In genomic region chr2:191675807-191676667, GRCh38 we compare ENCODE assay signal across 8 cellular contexts. TPM values are rescaled to one million over a fixed set of nuclear protein-coding genes. Genes with fewer than 3 reads are reported as not detected.
A peak's percentile ranks its signal among the peaks of the same experiment; 100 is the strongest.
DNase-seq lines count a peak whose midpoint lies in the region; ATAC-seq and TF ChIP-seq lines count a peak whose summit lies in the region.

No MANE protein-coding gene starts in this region.

- DNase-seq in GF-D8 (lab: John Stamatoyannopoulos, UW) (peak; percentile 90), Kasumi-1 (lab: John Stamatoyannopoulos, UW) (peak; percentile 100), activated T-cell treated with anti-CD3 and anti-CD28 coated beads for 1 hour (ENCODE audit: low read depth) (peak; percentile 35), glutamatergic neuron (no peak), EL (no peak), A172 (ENCODE audit: low spot score) (no peak)
- DNase-seq in stimulated activated CD4-positive, alpha-beta T cell treated with anti-CD3 and anti-CD28 coated beads, Interleukin-2, amount 100 ng/mL, for 24 hours = peak; percentile 50 to 52

- no peak overlapping the region for H3K4me3 Mint-ChIP-seq in glutamatergic neuron (ENCODE audit: unreplicated experiment)

- peaks cover 5% of the 10 kb centered on the region for H3K9me3 Mint-ChIP-seq in glutamatergic neuron (ENCODE audit: unreplicated experiment)

- no peak for TF ChIP-seq CTCF in glutamatergic neuron (IDR thresholded peaks at IDR 0.05; ENCODE audit: partially characterized antibody, unreplicated experiment)

- peaks cover 5% of the 10 kb centered on the region for H3K27me3 Mint-ChIP-seq in glutamatergic neuron (ENCODE audit: unreplicated experiment)

- H3K4me1 Mint-ChIP-seq in glutamatergic neuron (ENCODE audit: low read depth, unreplicated experiment) = peaks cover 8% of the 10 kb centered on the region

- peak overlapping the region; percentile 62 for H3K27ac Mint-ChIP-seq in glutamatergic neuron (ENCODE audit: unreplicated experiment)

- H3K36me3 Mint-ChIP-seq in glutamatergic neuron (ENCODE audit: unreplicated experiment) = no peaks in the 10 kb centered on the region

- ATAC-seq in GM21717 (IDR thresholded peaks at IDR 0.05; ENCODE audit: unreplicated experiment) = peak; percentile 64

RNA-seq across cellular contexts. Expression of gene NABP1, which starts 1.9 kb away (rescaled TPM):
- 13.0 TPM for total RNA-seq in glutamatergic neuron (ENCODE audit: unreplicated experiment)
- total RNA-seq in A172 (2014; rRNA removed; shearing (Covaris generic)) = 44.6 and 53.0 TPM in 2 replicates

Comparison
In these comparisons a context has a peak if more than half of its experiments do, and no peak if none do; other contexts are left out.
1. DNase-seq: peak in GF-D8 (single experiment), Kasumi-1 (2 of 2), activated T-cell treated with anti-CD3 and anti-CD28 coated beads for 1 hour (single experiment) and stimulated activated CD4-positive, alpha-beta T cell treated with anti-CD3 and anti-CD28 coated beads, Interleukin-2, amount 100 ng/mL, for 24 hours (2 of 2); none in glutamatergic neuron (single experiment), EL (single experiment) and A172 (single experiment).